In the genomic region with DNA sequence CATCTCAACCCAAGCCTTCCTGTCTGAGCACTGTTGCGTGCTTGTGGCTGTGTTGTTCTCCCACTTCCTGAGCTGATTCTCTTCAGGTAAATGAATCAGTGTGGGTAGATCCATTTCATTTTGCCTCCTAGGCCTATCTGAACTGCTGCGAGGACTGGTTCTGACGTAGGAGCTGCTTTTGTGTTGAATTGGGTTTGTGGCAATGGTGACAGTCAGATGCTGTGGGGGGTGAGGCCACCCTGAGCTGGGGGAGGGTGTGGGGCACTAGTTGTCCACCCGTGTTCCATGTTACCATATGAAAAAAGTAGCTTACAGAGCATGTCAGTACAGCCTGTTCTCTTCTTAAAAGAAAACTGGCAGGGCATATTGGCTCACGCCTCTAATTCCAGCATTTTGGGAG, we compare ENCODE assay signal across 17 cellular contexts.
"Had no signal": no experiment of that assay in that cellular context is flagged by ENCODE, and none has a peak within 500 bp of the region (broad histone marks: within the 10 kb centered on the region; RNA-seq: fewer than 3 reads in every experiment).

No MANE protein-coding gene starts in this region.

- H3K9me3 ChIP-seq: ovary, sigmoid colon, thyroid gland, uterus had no signal

- H3K4me3 ChIP-seq: ovary, sigmoid colon, SJSA1, thyroid gland, uterus had no signal

- DNase-seq: activated CD8-positive, alpha-beta memory T cell treated with anti-CD3 and anti-CD28 coated beads, Interleukin-2, amount 50 U/mL, for 48 hours; activated gamma-delta T cell; amygdala; cerebellar nuclear complex; hypothalamus; kidney glomerular epithelial cell; ovary; sigmoid colon; stimulated activated CD4-positive, alpha-beta T cell treated with anti-CD3 and anti-CD28 coated beads, Interleukin-2, amount 100 ng/mL, for 24 hours; stimulated activated naive CD4-positive, alpha-beta T cell treated with Interleukin-2 at 50 U/mL for 16 hours; SW 1271; T1000; uterus had no signal

- ATAC-seq: esophagus mucosa had no signal

- H3K27ac ChIP-seq: ovary, sigmoid colon, SJSA1, uterus had no signal

- H3K36me3 ChIP-seq: ovary, sigmoid colon, SJSA1, thyroid gland, uterus had no signal

- H3K4me3 Mint-ChIP-seq: neural crest cell had no signal

- H3K4me1 ChIP-seq: SJSA1, uterus had no signal

- H3K27me3 ChIP-seq: ovary, sigmoid colon, SJSA1, thyroid gland, uterus had no signal
